In genomic region chr11:59186130-59186594, GRCh38 we compare ENCODE assay signal across 1 cellular context.
TF ChIP-seq lines count a peak whose summit lies in the region.

No MANE protein-coding gene starts in this region.

TF ChIP-seq in endothelial cell of umbilical vein, 7 proteins besides CTCF, POLR2A, EP300 and RAD21:
- TF ChIP-seq FOS (IDR thresholded peaks at IDR 0.05; ENCODE audit: borderline replicate concordance, insufficient read depth, low read length) (no peak), GATA2 (IDR thresholded peaks at IDR 0.05; ENCODE audit: insufficient read depth, insufficient read length, low read depth, low read length) (no peak), JUN (IDR thresholded peaks at IDR 0.05; ENCODE audit: borderline replicate concordance, insufficient read depth, insufficient read length, low read depth) (no peak)
